ENCODE assay signal across 12 cellular contexts in genomic region chr3:193844472-193844871, GRCh38.
"Had no signal": no experiment of that assay in that cellular context is flagged by ENCODE, and none has a peak within 500 bp of the region (broad histone marks: within the 10 kb centered on the region; RNA-seq: fewer than 3 reads in every experiment).

No MANE protein-coding gene starts in this region.

- H3K4me1 Mint-ChIP-seq: stimulated activated naive CD8-positive, alpha-beta T cell treated with anti-CD3 and anti-CD28 coated beads, Interleukin-15, amount 100 ng/mL, for 72 hours had no signal

- H3K4me3 ChIP-seq: coronary artery had no signal

- H3K9me3 ChIP-seq: SK-N-SH had no signal

- H3K9ac ChIP-seq: SK-N-SH had no signal

- H3K27ac ChIP-seq: coronary artery had no signal

- H3K4me2 ChIP-seq: SK-N-SH had no signal

- H3K4me3 Mint-ChIP-seq: nephron progenitor cell; stimulated activated naive CD8-positive, alpha-beta T cell treated with anti-CD3 and anti-CD28 coated beads, Interleukin-15, amount 100 ng/mL, for 72 hours; WTC11 had no signal

- DNase-seq: activated CD4-positive, alpha-beta T cell treated with anti-CD3 and anti-CD28 coated beads for 48 hours; activated naive CD4-positive, alpha-beta T cell treated with Interleukin-2 at 50 U/mL for 16 hours; caudate nucleus; effector CD8-positive, alpha-beta T cell; left cardiac atrium; mammary epithelial cell; nephron progenitor cell; SK-N-SH; stimulated activated CD4-positive, alpha-beta T cell treated with anti-CD3 and anti-CD28 coated beads, Interleukin-4, amount 100 ng/mL, for 4 hours; stimulated activated naive CD8-positive, alpha-beta T cell treated with anti-CD3 and anti-CD28 coated beads, Interleukin-15, amount 100 ng/mL, for 72 hours had no signal

- ATAC-seq: left cardiac atrium; stimulated activated naive CD8-positive, alpha-beta T cell treated with anti-CD3 and anti-CD28 coated beads, Interleukin-15, amount 100 ng/mL, for 72 hours; WTC11 had no signal

- H3K9me3 Mint-ChIP-seq: stimulated activated naive CD8-positive, alpha-beta T cell treated with anti-CD3 and anti-CD28 coated beads, Interleukin-15, amount 100 ng/mL, for 72 hours had no signal

- H3K27ac Mint-ChIP-seq: stimulated activated naive CD8-positive, alpha-beta T cell treated with anti-CD3 and anti-CD28 coated beads, Interleukin-15, amount 100 ng/mL, for 72 hours; WTC11 had no signal
